ENCODE assay signal across 29 cellular contexts in genomic region chr16:55073830-55074229, GRCh38.
"Had no signal": no experiment of that assay in that cellular context is flagged by ENCODE, and none has a peak within 500 bp of the region (broad histone marks: within the 10 kb centered on the region; RNA-seq: fewer than 3 reads in every experiment).

No MANE protein-coding gene starts in this region.

- ATAC-seq: naive thymus-derived CD4-positive, alpha-beta T cell; natural killer cell; pancreas; psoas muscle; right cardiac atrium; sciatic nerve; stimulated activated memory B cell treated with anti-CD40 and anti-IgM and Interleukin-4, amounts not matched to agents 10 μg/mL and 1 μg/mL and 100 μg/mL, for 72 hours; stimulated activated naive CD8-positive, alpha-beta T cell treated with anti-CD3 and anti-CD28 coated beads, Interleukin-15, amount 100 ng/mL, for 72 hours; stimulated activated naive CD8-positive, alpha-beta T cell treated with anti-CD3 and anti-CD28 coated beads, Interleukin-15, Interleukin-2, amounts not matched to agents 100 U/mL and 50 U/mL, for 24 hours; upper lobe of right lung had no signal

- H3K27ac ChIP-seq: neural progenitor cell, neutrophil, pancreas, psoas muscle, spleen, suprapubic skin, testis, tibial artery, transverse colon, upper lobe of right lung, uterus had no signal

- H3K4me1 ChIP-seq: neural progenitor cell, pancreas, psoas muscle, spleen, suprapubic skin, testis, tibial artery, transverse colon, upper lobe of right lung, uterus had no signal

- H3K27me3 ChIP-seq: neural progenitor cell, neutrophil, pancreas, suprapubic skin, testis, tibial artery, transverse colon, upper lobe of right lung, uterus had no signal

- H3K27me3 Mint-ChIP-seq: stimulated activated memory B cell treated with anti-CD40 and anti-IgM and Interleukin-4, amounts not matched to agents 10 μg/mL and 1 μg/mL and 100 μg/mL, for 72 hours had no signal

- H3K9ac ChIP-seq: neural progenitor cell had no signal

- H3K36me3 ChIP-seq: neural progenitor cell, neutrophil, pancreas, spleen, suprapubic skin, tibial artery, transverse colon, upper lobe of right lung, uterus had no signal

- H3K4me1 Mint-ChIP-seq: naive thymus-derived CD4-positive, alpha-beta T cell; natural killer cell; neural progenitor cell; stimulated activated memory B cell treated with anti-CD40 and anti-IgM and Interleukin-4, amounts not matched to agents 10 μg/mL and 1 μg/mL and 100 μg/mL, for 72 hours; stimulated activated naive CD8-positive, alpha-beta T cell treated with anti-CD3 and anti-CD28 coated beads, Interleukin-15, amount 100 ng/mL, for 72 hours had no signal

- H3K4me3 ChIP-seq: neural progenitor cell, pancreas, psoas muscle, smooth muscle cell, spleen, suprapubic skin, testis, tibial artery, transverse colon, upper lobe of right lung, uterus had no signal

- DNase-seq: naive thymus-derived CD4-positive, alpha-beta T cell; natural killer cell; nucleus accumbens; pancreas; psoas muscle; right cardiac atrium; spleen; stimulated activated CD4-positive, alpha-beta T cell treated with anti-CD3 and anti-CD28 coated beads, Interleukin-12 subunit alpha, Interleukin-12 subunit beta, amount 100 ng/mL, for 4 hours; stimulated activated CD4-positive, alpha-beta T cell treated with anti-CD3 and anti-CD28 coated beads, Interleukin-1b, Interleukin-23, amount 100 ng/mL, for 48 hours; stimulated activated CD4-positive, alpha-beta T cell treated with anti-CD3 and anti-CD28 coated beads, Interleukin-4, amount 100 ng/mL, for 1 hour; stimulated activated CD4-positive, alpha-beta T cell treated with anti-CD3 and anti-CD28 coated beads, Interleukin-4, amount 100 ng/mL, for 4 hours; stimulated activated CD8-positive, alpha-beta memory T cell treated with anti-CD3 and anti-CD28 coated beads, Interleukin-4, amount 100 ng/mL, for 48 hours; stimulated activated naive CD4-positive, alpha-beta T cell; stimulated activated naive CD8-positive, alpha-beta T cell treated with anti-CD3 and anti-CD28 coated beads, Interleukin-15, amount 100 ng/mL, for 72 hours; stimulated activated naive CD8-positive, alpha-beta T cell treated with anti-CD3 and anti-CD28 coated beads, Interleukin-15, Interleukin-2, amounts not matched to agents 100 U/mL and 50 U/mL, for 24 hours; substantia nigra; testis; tibial artery; transverse colon; upper lobe of right lung; uterus had no signal

- H3K27ac Mint-ChIP-seq: naive thymus-derived CD4-positive, alpha-beta T cell; natural killer cell; nephron; neural progenitor cell; stimulated activated memory B cell treated with anti-CD40 and anti-IgM and Interleukin-4, amounts not matched to agents 10 μg/mL and 1 μg/mL and 100 μg/mL, for 72 hours; stimulated activated naive CD8-positive, alpha-beta T cell treated with anti-CD3 and anti-CD28 coated beads, Interleukin-15, amount 100 ng/mL, for 72 hours; type B pancreatic cell had no signal

- H3K9me3 Mint-ChIP-seq: stimulated activated naive CD8-positive, alpha-beta T cell treated with anti-CD3 and anti-CD28 coated beads, Interleukin-15, amount 100 ng/mL, for 72 hours; type B pancreatic cell had no signal

- H3K36me3 Mint-ChIP-seq: naive thymus-derived CD4-positive, alpha-beta T cell; natural killer cell; neural progenitor cell; stimulated activated memory B cell treated with anti-CD40 and anti-IgM and Interleukin-4, amounts not matched to agents 10 μg/mL and 1 μg/mL and 100 μg/mL, for 72 hours; type B pancreatic cell had no signal

- H3K9me3 ChIP-seq: neutrophil, pancreas, psoas muscle, suprapubic skin, testis, tibial artery, transverse colon, upper lobe of right lung, uterus had no signal

- H3K4me3 Mint-ChIP-seq: naive thymus-derived CD4-positive, alpha-beta T cell; natural killer cell; nephron; neural progenitor cell; stimulated activated memory B cell treated with anti-CD40 and anti-IgM and Interleukin-4, amounts not matched to agents 10 μg/mL and 1 μg/mL and 100 μg/mL, for 72 hours; stimulated activated naive CD8-positive, alpha-beta T cell treated with anti-CD3 and anti-CD28 coated beads, Interleukin-15, amount 100 ng/mL, for 72 hours; type B pancreatic cell had no signal
